20 cellular contexts compared by ENCODE assay signal in genomic region chr3:106004841-106005240, GRCh38.
DNase-seq lines count a peak whose midpoint lies in the region; ATAC-seq and TF ChIP-seq lines count a peak whose summit lies in the region.
"Had no signal": no experiment of that assay in that cellular context is flagged by ENCODE, and none has a peak within 500 bp of the region (broad histone marks: within the 10 kb centered on the region; RNA-seq: fewer than 3 reads in every experiment).

No MANE protein-coding gene starts in this region.

- no peak overlapping the region for H3K9ac ChIP-seq in PC-3 (ENCODE audit: low read length)

- 73 to 84% (median 74%) methylated on average over 3 of the region's 3 CpGs for WGBS in psoas muscle, 3 donors

- no peak overlapping the region for H3K27ac Mint-ChIP-seq in effector memory CD8-positive, alpha-beta T cell
- H3K27ac Mint-ChIP-seq: naive thymus-derived CD8-positive, alpha-beta T cell had no signal

- BruUV-seq in PC-3 (replicated peaks; lab: Mats Ljungman, UMichigan) = no TSS peak

- in situ Hi-C loops in GM13977 (cut with MboI; ENCODE audit: low pct_unique_long_range_greater_than_20kb, low sequenced_read_pairs, unreplicated experiment) = no loop called here

- no peak overlapping the region; the same call in 1 of the 2 replicates for H3K4me2 ChIP-seq in PC-3 (ENCODE audit: low read length)

- no peaks in the 10 kb centered on the region for H3K36me3 Mint-ChIP-seq in effector memory CD8-positive, alpha-beta T cell (ENCODE audit: insufficient read depth)

- no peaks in the 10 kb centered on the region for H4K20me1 ChIP-seq in PC-3 (ENCODE audit: low read length)

- H3K4me3 ChIP-seq in ACC112 (ENCODE audit: low read depth, low read length) (peak overlapping the region; percentile 75), PC-3 (ENCODE audit: low read length) (no peak overlapping the region), lower lobe of right lung (peak overlapping the region; percentile 20), psoas muscle (no peak overlapping the region)

- H3K27me3 ChIP-seq in ACC112 (ENCODE audit: insufficient read depth, low read length) (no peaks in the 10 kb centered on the region), PC-3 (ENCODE audit: low read length) (no peaks in the 10 kb centered on the region), lower lobe of right lung (ENCODE audit: low read depth) (no peaks in the 10 kb centered on the region), psoas muscle (ENCODE audit: insufficient read depth in 3 of 3, low read length in 2 of 3) (no peaks in the 10 kb centered on the region)
- H3K27me3 ChIP-seq: esophagus squamous epithelium had no signal

- H3K36me3 ChIP-seq in ACC112 (ENCODE audit: insufficient read depth, low read length) (no peaks in the 10 kb centered on the region), PC-3 (ENCODE audit: low read depth, low read length) (no peaks in the 10 kb centered on the region), lower lobe of right lung (no peaks in the 10 kb centered on the region), psoas muscle (ENCODE audit: insufficient read depth in 1 of 2, low read depth in 1 of 2) (no peaks in the 10 kb centered on the region)
- H3K36me3 ChIP-seq: esophagus squamous epithelium had no signal

- CTCF ChIA-PET in PC-3 (lab: Charles Lee) = no interaction called here

- H3K27ac ChIP-seq in ACC112 (ENCODE audit: low read depth, low read length) (peak overlapping the region; percentile 93), PC-3 (ENCODE audit: low read length) (peak overlapping the region; percentile 11; the same call in 1 of the 2 replicates), lower lobe of right lung (peak overlapping the region; percentile 60), psoas muscle (no peak overlapping the region)

- peaks cover 34% of the 10 kb centered on the region for H3K4me1 ChIP-seq in ACC112 (ENCODE audit: control insufficient read depth, insufficient read depth, low read length, unreplicated experiment)
- peaks cover 25% of the 10 kb centered on the region; the same call in 1 of the 2 replicates for H3K4me1 ChIP-seq in PC-3 (ENCODE audit: insufficient read depth, low read length)
- H3K4me1 ChIP-seq in lower lobe of right lung = no peaks in the 10 kb centered on the region
- no peaks in the 10 kb centered on the region for H3K4me1 ChIP-seq in psoas muscle

- POLR2A ChIA-PET in PC-3 (lab: Charles Lee; ENCODE audit: unreplicated experiment) = no interaction called here

- no peak for TF ChIP-seq CTCF in PC-3 (conservative IDR thresholded peaks at IDR 0.05; ENCODE audit: low read depth, low read length)
- no peak for TF ChIP-seq CTCF in lower lobe of right lung (IDR thresholded peaks at IDR 0.05)
- TF ChIP-seq CTCF in GM13977 (IDR thresholded peaks at IDR 0.05; ENCODE audit: extremely low read depth, insufficient read depth, missing control alignments) = no peak
- no peak for TF ChIP-seq CTCF in psoas muscle (IDR thresholded peaks at IDR 0.05)

- H2AFZ ChIP-seq in ACC112 (ENCODE audit: low read length, unreplicated experiment) (peak overlapping the region; percentile 87), PC-3 (ENCODE audit: low read length) (no peak overlapping the region)

- ATAC-seq in PC-3 (no peak), lower lobe of right lung (no peak), psoas muscle (no peak)
- no peak for ATAC-seq in effector memory CD8-positive, alpha-beta T cell (replicated peaks)
- ATAC-seq: naive thymus-derived CD8-positive, alpha-beta T cell had no signal

- H3K79me2 ChIP-seq in ACC112 (ENCODE audit: control insufficient read depth, insufficient read depth, low read length, unreplicated experiment) = no peaks in the 10 kb centered on the region
- H3K79me2 ChIP-seq in PC-3 (ENCODE audit: low read length) = no peaks in the 10 kb centered on the region

- peak overlapping the region; percentile 61 to 73 for H3K4me3 Mint-ChIP-seq in effector memory CD8-positive, alpha-beta T cell

- H3K9me3 ChIP-seq in PC-3 (ENCODE audit: low read length) = no peaks in the 10 kb centered on the region
- no peaks in the 10 kb centered on the region for H3K9me3 ChIP-seq in lower lobe of right lung
- no peaks in the 10 kb centered on the region for H3K9me3 ChIP-seq in psoas muscle
- H3K9me3 ChIP-seq: esophagus squamous epithelium had no signal

- H3K9me2 ChIP-seq in PC-3 (replicated peaks; ENCODE audit: low read length) = no peaks in the 10 kb centered on the region

- peaks cover 3 to 6% of the 10 kb centered on the region in 2 donors for H3K4me1 Mint-ChIP-seq in effector memory CD8-positive, alpha-beta T cell (ENCODE audit: low read depth in 2 of 2)

- H3F3A ChIP-seq in PC-3 (ENCODE audit: low read length, unreplicated experiment) = no peaks in the 10 kb centered on the region

- no peaks in the 10 kb centered on the region for H3K27me3 Mint-ChIP-seq in effector memory CD8-positive, alpha-beta T cell
- H3K27me3 Mint-ChIP-seq: naive thymus-derived CD8-positive, alpha-beta T cell had no signal

- intact Hi-C loops in PC-3 (cut with micrococcal nuclease) (loop anchor here (2.0 kb wide), 1 partner anchor 28 kb away; no protein-coding TSS in a partner anchor), lower lobe of right lung (cut with DNase I) (no loop called here), psoas muscle (cut with DNase I) (no loop called here)

- no peak for DNase-seq in PC-3
- no peak for DNase-seq in effector memory CD8-positive, alpha-beta T cell
- no peak for DNase-seq in lower lobe of right lung
- DNase-seq in GM13977 (ENCODE audit: low spot score) = no peak
- DNase-seq in HuH-7.5 (ENCODE audit: low spot score) = no peak
- DNase-seq in hippocampal formation (lab: John Stamatoyannopoulos, UW) = no peak
- DNase-seq in psoas muscle = no peak
- DNase-seq: activated CD4-positive, alpha-beta T cell treated with anti-CD3 and anti-CD28 coated beads for 4 hours; activated gamma-delta T cell; amygdala; DMS79; effector CD8-positive, alpha-beta T cell; esophagus squamous epithelium; mesendoderm; MM.1S; naive thymus-derived CD8-positive, alpha-beta T cell; NCI-H187; NCI-H82; stimulated activated CD4-positive, alpha-beta T cell treated with anti-CD3 and anti-CD28 coated beads, Interleukin-12 subunit alpha, Interleukin-12 subunit beta, amount 100 ng/mL, for 4 hours had no signal

- peaks cover 0 to 9% of the 10 kb centered on the region in 2 donors for H3K9me3 Mint-ChIP-seq in effector memory CD8-positive, alpha-beta T cell

Comparison
In these comparisons a context has a peak if more than half of its experiments do, and no peak if none do; other contexts are left out.
1. H3K4me3 ChIP-seq: peak in ACC112 (single experiment) and lower lobe of right lung (single experiment); none in PC-3 (single experiment) and psoas muscle (single experiment).